In genomic region chr15:77624868-77625267, GRCh38 we compare ENCODE assay signal across 14 cellular contexts. TPM values are rescaled to one million over a fixed set of nuclear protein-coding genes. Genes with fewer than 3 reads are reported as not detected.
"Had no signal": no experiment of that assay in that cellular context is flagged by ENCODE, and none has a peak within 500 bp of the region (broad histone marks: within the 10 kb centered on the region; RNA-seq: fewer than 3 reads in every experiment).

No MANE protein-coding gene starts in this region.

- DNase-seq: activated CD4-positive, alpha-beta memory T cell treated with anti-CD3 and anti-CD28 coated beads, Interleukin-2, amount 10 ng/mL, durations not matched to agents 7 days and 5 days; activated CD4-positive, alpha-beta T cell treated with anti-CD3 and anti-CD28 coated beads for 4 hours; activated T-cell treated with anti-CD3 and anti-CD28 coated beads, Interleukin-2, amount 50 U/mL, for 24 hours; effector CD4-positive, alpha-beta T cell; kidney glomerular epithelial cell; mesenchymal stem cell; naive thymus-derived CD8-positive, alpha-beta T cell had no signal

- ATAC-seq: activated naive CD4-positive, alpha-beta T cell treated with anti-CD3 and anti-CD28 coated beads, Interleukin-2, amount 50 U/mL, for 72 hours; naive thymus-derived CD8-positive, alpha-beta T cell; stimulated activated effector memory CD8-positive, alpha-beta T cell treated with anti-CD3 and anti-CD28 coated beads, Interleukin-12 subunit alpha, Interleukin-12 subunit beta, amount 100 ng/mL, for 72 hours; WTC11 had no signal

- H3K9me3 ChIP-seq: esophagus muscularis mucosa, neutrophil had no signal

- H3K4me1 ChIP-seq: esophagus muscularis mucosa had no signal

- H3K4me3 ChIP-seq: coronary artery, esophagus muscularis mucosa had no signal

- H3K27ac ChIP-seq: coronary artery, esophagus muscularis mucosa, neutrophil had no signal

- H3K36me3 ChIP-seq: esophagus muscularis mucosa, neutrophil had no signal

RNA-seq across cellular contexts. Expression of gene LINGO1, which starts 7.8 kb away (rescaled TPM):
- total RNA-seq: activated CD4-positive, alpha-beta memory T cell treated with anti-CD3 and anti-CD28 coated beads, Interleukin-2, amount 10 ng/mL, durations not matched to agents 7 days and 5 days; activated naive CD4-positive, alpha-beta T cell treated with anti-CD3 and anti-CD28 coated beads, Interleukin-2, amount 50 U/mL, for 72 hours; naive thymus-derived CD8-positive, alpha-beta T cell; renal cortical epithelial cell had no signal
- polyA plus RNA-seq: naive thymus-derived CD8-positive, alpha-beta T cell had no signal
